ENCODE assay signal across 9 cellular contexts in the genomic region with DNA sequence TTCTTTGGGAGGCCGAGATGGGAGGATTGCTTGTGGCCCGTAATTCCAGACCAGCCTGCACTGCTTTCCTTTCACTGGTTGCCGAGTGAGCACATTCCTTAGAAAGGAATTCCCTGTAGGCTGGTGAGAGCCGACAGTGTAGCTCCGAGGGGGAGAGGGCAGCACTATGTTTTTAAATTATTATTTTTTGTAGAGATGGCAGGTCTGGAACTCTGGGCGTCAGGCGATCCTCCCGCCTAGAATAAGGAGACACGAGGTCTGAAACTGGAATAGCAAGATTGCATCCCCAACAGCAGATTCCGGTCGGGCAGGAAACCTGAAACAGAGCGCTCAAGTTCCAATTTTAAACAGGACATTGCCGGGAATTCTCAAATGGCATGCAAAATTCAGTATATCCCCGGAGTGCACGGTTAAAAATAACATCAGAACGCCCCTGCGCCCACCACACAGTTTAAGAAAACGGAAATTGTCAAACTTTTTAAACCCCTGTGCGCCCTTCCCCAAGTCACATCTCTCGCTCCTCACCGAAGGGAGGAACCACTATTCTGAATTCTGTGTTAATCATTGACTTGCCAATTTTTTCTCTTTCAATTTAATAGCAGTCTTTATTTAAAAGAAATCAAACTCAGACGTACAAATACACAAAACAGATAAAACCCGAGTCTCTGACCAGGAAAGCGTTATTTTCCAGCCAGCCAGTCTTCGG. TPM values are rescaled to one million over a fixed set of nuclear protein-coding genes. Genes with fewer than 3 reads are reported as not detected.
DNase-seq lines count a peak whose midpoint lies in the region; ATAC-seq and TF ChIP-seq lines count a peak whose summit lies in the region.
"Had no signal": no experiment of that assay in that cellular context is flagged by ENCODE, and none has a peak within 500 bp of the region (broad histone marks: within the 10 kb centered on the region; RNA-seq: fewer than 3 reads in every experiment).

No MANE protein-coding gene starts in this region.

- peak overlapping the region; percentile 99 for H3K27ac ChIP-seq in neural progenitor cell

- DNase-seq in G401 (ENCODE audit: low spot score) (peak; percentile 73), NCI-H82 (lab: John Stamatoyannopoulos, UW) (peak; percentile 69), fibroblast of villous mesenchyme (ENCODE audit: low read depth) (peak; percentile 52), neural progenitor cell (ENCODE audit: low spot score) (peak; percentile 81), ureter (ENCODE audit: low spot score) (peak; percentile 70), SKM-1 treated with dmso at 0.1 percent for 144 hours (lab: John Stamatoyannopoulos, UW; ENCODE audit: unreplicated experiment) (no peak)
- peak in 1 of 2 donors; percentile 81 for DNase-seq in activated T-cell treated with anti-CD3 and anti-CD28 coated beads, Interleukin-2, amount 50 U/mL, for 72 hours

- no peaks in the 10 kb centered on the region for H3K27me3 ChIP-seq in neural progenitor cell

- peak overlapping the region; percentile 64 for H3K4me2 ChIP-seq in neural progenitor cell

- peaks cover 28% of the 10 kb centered on the region for H3K4me1 Mint-ChIP-seq in activated T-cell treated with anti-CD3 and anti-CD28 coated beads, Interleukin-2, amount 50 U/mL, for 72 hours (ENCODE audit: low read depth)
- H3K4me1 Mint-ChIP-seq in neural progenitor cell, result peaks cover 46% of the 10 kb centered on the region

- no peaks in the 10 kb centered on the region for H3K9me3 Mint-ChIP-seq in activated T-cell treated with anti-CD3 and anti-CD28 coated beads, Interleukin-2, amount 50 U/mL, for 72 hours
- no peaks in the 10 kb centered on the region for H3K9me3 Mint-ChIP-seq in neural progenitor cell

- H3K9me3 ChIP-seq in neural progenitor cell (ENCODE audit: low read depth), result no peaks in the 10 kb centered on the region

- H3K36me3 Mint-ChIP-seq in activated T-cell treated with anti-CD3 and anti-CD28 coated beads, Interleukin-2, amount 50 U/mL, for 72 hours (ENCODE audit: insufficient read depth in 2 of 2), result no peaks in the 10 kb centered on the region
- no peaks in the 10 kb centered on the region for H3K36me3 Mint-ChIP-seq in neural progenitor cell

- H3F3A ChIP-seq in neural progenitor cell (ENCODE audit: low read depth), result peaks cover 45% of the 10 kb centered on the region

- no peak overlapping the region for H3K9ac ChIP-seq in neural progenitor cell

- H3K4me1 ChIP-seq in neural progenitor cell, result peaks cover 9% of the 10 kb centered on the region

- no peak for TF ChIP-seq CTCF in fibroblast of villous mesenchyme (IDR thresholded peaks at IDR 0.05; ENCODE audit: insufficient read depth, low read depth, low read length)
- peak; percentile 89 for TF ChIP-seq CTCF in neural progenitor cell (IDR thresholded peaks at IDR 0.05)

- H3K27ac Mint-ChIP-seq in activated T-cell treated with anti-CD3 and anti-CD28 coated beads, Interleukin-2, amount 50 U/mL, for 72 hours, result peak overlapping the region; percentile 100
- H3K27ac Mint-ChIP-seq in neural progenitor cell, result peak overlapping the region; percentile 99

- peak overlapping the region; percentile 88 to 100 for H3K4me3 Mint-ChIP-seq in activated T-cell treated with anti-CD3 and anti-CD28 coated beads, Interleukin-2, amount 50 U/mL, for 72 hours
- peak overlapping the region; percentile 71 for H3K4me3 Mint-ChIP-seq in neural progenitor cell

- peak overlapping the region; percentile 9 for H2AFZ ChIP-seq in neural progenitor cell (replicated peaks)

- no peaks in the 10 kb centered on the region for H3K79me2 ChIP-seq in neural progenitor cell (ENCODE audit: low read depth)

- peak; percentile 2 for ATAC-seq in HG02973 (IDR thresholded peaks at IDR 0.05; ENCODE audit: unreplicated experiment)
- no peak for ATAC-seq in activated T-cell treated with anti-CD3 and anti-CD28 coated beads, Interleukin-2, amount 50 U/mL, for 72 hours (replicated peaks in 1 of 2)

- H4K20me1 ChIP-seq in neural progenitor cell (ENCODE audit: low read depth), result no peaks in the 10 kb centered on the region

- peak overlapping the region; percentile 62 for H3K4me3 ChIP-seq in fibroblast of villous mesenchyme (ENCODE audit: low read depth, low read length)
- peak overlapping the region; percentile 26 for H3K4me3 ChIP-seq in neural progenitor cell

- no peaks in the 10 kb centered on the region for H3K27me3 Mint-ChIP-seq in activated T-cell treated with anti-CD3 and anti-CD28 coated beads, Interleukin-2, amount 50 U/mL, for 72 hours (ENCODE audit: low read depth)
- peaks cover 4% of the 10 kb centered on the region for H3K27me3 Mint-ChIP-seq in neural progenitor cell (ENCODE audit: insufficient read depth, low read depth)

- in situ Hi-C loops in G401 (cut with HindIII; ENCODE audit: low sequenced_read_pairs), result no loop called here

- H3K36me3 ChIP-seq in neural progenitor cell, result no peaks in the 10 kb centered on the region

RNA-seq across cellular contexts. Expression of a gene that starts 0.6 kb away (rescaled TPM):
- total RNA-seq in G401 (2014; rRNA removed; shearing (Covaris generic)), result not detected in 2 replicates
- total RNA-seq in activated T-cell treated with anti-CD3 and anti-CD28 coated beads, Interleukin-2, amount 50 U/mL, for 72 hours, result not detected
- not detected in 2 replicates for total RNA-seq in fibroblast of villous mesenchyme
- total RNA-seq in neural progenitor cell (ENCODE audit: low replicate concordance), result not detected in 2 replicates
- not detected for total RNA-seq in ureter
- total RNA-seq: dermis microvascular lymphatic vessel endothelial cell had no signal

RNA-seq across cellular contexts. Expression of a gene that starts 8.0 kb away (rescaled TPM):
- not detected in 2 replicates for total RNA-seq in G401 (2014; rRNA removed; shearing (Covaris generic))
- total RNA-seq in activated T-cell treated with anti-CD3 and anti-CD28 coated beads, Interleukin-2, amount 50 U/mL, for 72 hours, result not detected
- total RNA-seq in fibroblast of villous mesenchyme (not detected in 2 replicates), neural progenitor cell (ENCODE audit: low replicate concordance) (not detected in 2 replicates), ureter (not detected)
- total RNA-seq: dermis microvascular lymphatic vessel endothelial cell had no signal

RNA-seq across cellular contexts. Expression of a gene that starts 17.2 kb away (rescaled TPM):
- 6.2 and 6.3 TPM in 2 replicates for total RNA-seq in G401 (2014; rRNA removed; shearing (Covaris generic))
- total RNA-seq in activated T-cell treated with anti-CD3 and anti-CD28 coated beads, Interleukin-2, amount 50 U/mL, for 72 hours, result 10 to 100 TPM; 25.4 to 31.9 TPM
- total RNA-seq in fibroblast of villous mesenchyme (3.0 and 4.5 TPM in 2 replicates), neural progenitor cell (ENCODE audit: low replicate concordance) (5.7 and 9.4 TPM in 2 replicates), ureter (14.8 TPM)
